In genomic region chr14:93041830-93042229, GRCh38 we compare ENCODE assay signal across 14 cellular contexts.
A peak's percentile ranks its signal among the peaks of the same experiment; 100 is the strongest.
DNase-seq lines count a peak whose midpoint lies in the region; ATAC-seq and TF ChIP-seq lines count a peak whose summit lies in the region.
"Had no signal": no experiment of that assay in that cellular context is flagged by ENCODE, and none has a peak within 500 bp of the region (broad histone marks: within the 10 kb centered on the region; RNA-seq: fewer than 3 reads in every experiment).

No MANE protein-coding gene starts in this region.

- ATAC-seq in PC-3 (no peak), GM18502 (IDR thresholded peaks at IDR 0.05; ENCODE audit: poor library complexity, unreplicated experiment) (no peak), GM18520 (IDR thresholded peaks at IDR 0.05; ENCODE audit: unreplicated experiment) (no peak), GM18511 (IDR thresholded peaks at IDR 0.05; ENCODE audit: unreplicated experiment) (no peak)
- ATAC-seq in effector memory CD8-positive, alpha-beta T cell (replicated peaks): no peak
- ATAC-seq in stimulated activated naive B cell treated with anti-CD40 and anti-IgM and Interleukin-4, amounts not matched to agents 10 μg/mL and 1 μg/mL and 100 μg/mL, for 72 hours (replicated peaks): no peak
- ATAC-seq: activated CD4-positive, CD25-positive, alpha-beta regulatory T cell treated with anti-CD3 and anti-CD28 coated beads, Interleukin-2, amount 50 U/mL, for 24 hours; psoas muscle had no signal

- CTCF ChIA-PET in CD8-positive, alpha-beta memory T cell (lab: Charles Lee): no interaction called here
- CTCF ChIA-PET in PC-3 (lab: Charles Lee): no interaction called here

- no peak overlapping the region for H3K4me3 Mint-ChIP-seq in CD8-positive, alpha-beta memory T cell
- no peak overlapping the region for H3K4me3 Mint-ChIP-seq in effector memory CD8-positive, alpha-beta T cell
- H3K4me3 Mint-ChIP-seq in stimulated activated naive B cell treated with anti-CD40 and anti-IgM and Interleukin-4, amounts not matched to agents 10 μg/mL and 1 μg/mL and 100 μg/mL, for 72 hours: no peak overlapping the region

- no peaks in the 10 kb centered on the region for H3K27me3 ChIP-seq in CD8-positive, alpha-beta memory T cell (ENCODE audit: insufficient read depth, low read length, poor library complexity, severe bottlenecking)
- H3K27me3 ChIP-seq in PC-3 (ENCODE audit: low read length): no peaks in the 10 kb centered on the region
- H3K27me3 ChIP-seq: brain microvascular endothelial cell had no signal

- no peak overlapping the region for H3K9ac ChIP-seq in PC-3 (ENCODE audit: low read length)

- H3K9me3 Mint-ChIP-seq in CD8-positive, alpha-beta memory T cell: no peaks in the 10 kb centered on the region
- H3K9me3 Mint-ChIP-seq in effector memory CD8-positive, alpha-beta T cell: no peaks in the 10 kb centered on the region
- no peaks in the 10 kb centered on the region for H3K9me3 Mint-ChIP-seq in stimulated activated naive B cell treated with anti-CD40 and anti-IgM and Interleukin-4, amounts not matched to agents 10 μg/mL and 1 μg/mL and 100 μg/mL, for 72 hours

- no peaks in the 10 kb centered on the region for H3K36me3 ChIP-seq in CD8-positive, alpha-beta memory T cell (ENCODE audit: insufficient read depth, low read length)
- H3K36me3 ChIP-seq in PC-3 (ENCODE audit: low read depth, low read length): no peaks in the 10 kb centered on the region
- H3K36me3 ChIP-seq: brain microvascular endothelial cell had no signal

- H3K9me3 ChIP-seq in CD8-positive, alpha-beta memory T cell (ENCODE audit: low read length): no peaks in the 10 kb centered on the region
- H3K9me3 ChIP-seq in PC-3 (ENCODE audit: low read length): no peaks in the 10 kb centered on the region
- H3K9me3 ChIP-seq: psoas muscle had no signal

- DNase-seq in CD8-positive, alpha-beta memory T cell: no peak
- DNase-seq in PC-3: no peak
- DNase-seq in effector memory CD8-positive, alpha-beta T cell: no peak
- no peak for DNase-seq in stimulated activated naive B cell treated with anti-CD40 and anti-IgM and Interleukin-4, amounts not matched to agents 10 μg/mL and 1 μg/mL and 100 μg/mL, for 72 hours
- DNase-seq: brain microvascular endothelial cell; KG1; NCI-H187 treated with DMSO at 0.1 percent for 48 hours; NK-92 treated with Interleukin-12 subunit alpha and Interleukin-12 subunit beta, amount 100 ng/mL, for 24 hours; psoas muscle; stimulated activated CD4-positive, alpha-beta T cell treated with anti-CD3 and anti-CD28 coated beads, Interleukin-2, amount 100 ng/mL, for 24 hours had no signal

- no peaks in the 10 kb centered on the region for H3K27me3 Mint-ChIP-seq in CD8-positive, alpha-beta memory T cell
- H3K27me3 Mint-ChIP-seq in effector memory CD8-positive, alpha-beta T cell: no peaks in the 10 kb centered on the region
- no peaks in the 10 kb centered on the region for H3K27me3 Mint-ChIP-seq in stimulated activated naive B cell treated with anti-CD40 and anti-IgM and Interleukin-4, amounts not matched to agents 10 μg/mL and 1 μg/mL and 100 μg/mL, for 72 hours

- intact Hi-C loops in PC-3 (cut with micrococcal nuclease): loop anchor here (5.0 kb wide), 1 partner anchor 80 kb away; no protein-coding TSS in a partner anchor

- peaks cover 48 to 78% (median 64%) of the 10 kb centered on the region in 3 donors for H3K4me1 Mint-ChIP-seq in CD8-positive, alpha-beta memory T cell
- H3K4me1 Mint-ChIP-seq in effector memory CD8-positive, alpha-beta T cell (ENCODE audit: low read depth in 2 of 2): peaks cover 45 to 57% of the 10 kb centered on the region in 2 donors
- peaks cover 63 to 81% of the 10 kb centered on the region in 2 donors for H3K4me1 Mint-ChIP-seq in stimulated activated naive B cell treated with anti-CD40 and anti-IgM and Interleukin-4, amounts not matched to agents 10 μg/mL and 1 μg/mL and 100 μg/mL, for 72 hours

- peaks cover 3% of the 10 kb centered on the region for H3F3A ChIP-seq in PC-3 (ENCODE audit: low read length, unreplicated experiment)

- no peak overlapping the region for H2AFZ ChIP-seq in PC-3 (ENCODE audit: low read length)

- H3K27ac Mint-ChIP-seq in CD8-positive, alpha-beta memory T cell: peak overlapping the region in 6 of 8 donors; percentile 29 to 79 (median 48)
- H3K27ac Mint-ChIP-seq in effector memory CD8-positive, alpha-beta T cell: peak overlapping the region; percentile 72 to 78
- peak overlapping the region; percentile 63 for H3K27ac Mint-ChIP-seq in stimulated activated naive B cell treated with anti-CD40 and anti-IgM and Interleukin-4, amounts not matched to agents 10 μg/mL and 1 μg/mL and 100 μg/mL, for 72 hours

- no peak for TF ChIP-seq CTCF in PC-3 (conservative IDR thresholded peaks at IDR 0.05; ENCODE audit: low read depth, low read length)

- no peak overlapping the region for H3K4me3 ChIP-seq in CD8-positive, alpha-beta memory T cell (ENCODE audit: low read length)
- H3K4me3 ChIP-seq in PC-3 (ENCODE audit: low read length): no peak overlapping the region
- H3K4me3 ChIP-seq: psoas muscle had no signal

- H4K20me1 ChIP-seq in PC-3 (ENCODE audit: low read length): no peaks in the 10 kb centered on the region

- peaks cover 49% of the 10 kb centered on the region for H3K79me2 ChIP-seq in PC-3 (ENCODE audit: low read length)

- H3K9me2 ChIP-seq in PC-3 (replicated peaks; ENCODE audit: low read length): no peaks in the 10 kb centered on the region

- POLR2A ChIA-PET in CD8-positive, alpha-beta memory T cell (lab: Charles Lee): no interaction called here
- POLR2A ChIA-PET in PC-3 (lab: Charles Lee; ENCODE audit: unreplicated experiment): no interaction called here

- H3K27ac ChIP-seq in CD8-positive, alpha-beta memory T cell (ENCODE audit: low read depth, low read length): no peak overlapping the region
- peak overlapping the region; percentile 100; the same call in 1 of the 2 replicates for H3K27ac ChIP-seq in PC-3 (ENCODE audit: low read length)
- H3K27ac ChIP-seq: brain microvascular endothelial cell, psoas muscle had no signal

- peaks cover 5% of the 10 kb centered on the region for H3K4me1 ChIP-seq in CD8-positive, alpha-beta memory T cell (ENCODE audit: insufficient read depth, low read length)
- H3K4me1 ChIP-seq in PC-3 (ENCODE audit: insufficient read depth, low read length): peaks cover 71% of the 10 kb centered on the region

- H3K36me3 Mint-ChIP-seq in CD8-positive, alpha-beta memory T cell: no peaks in the 10 kb centered on the region
- no peaks in the 10 kb centered on the region for H3K36me3 Mint-ChIP-seq in effector memory CD8-positive, alpha-beta T cell (ENCODE audit: insufficient read depth)
- peaks cover 5 to 22% of the 10 kb centered on the region in 2 donors for H3K36me3 Mint-ChIP-seq in stimulated activated naive B cell treated with anti-CD40 and anti-IgM and Interleukin-4, amounts not matched to agents 10 μg/mL and 1 μg/mL and 100 μg/mL, for 72 hours

- H3K4me2 ChIP-seq in PC-3 (ENCODE audit: low read length): no peak overlapping the region

- BruUV-seq in PC-3 (replicated peaks; lab: Mats Ljungman, UMichigan): no TSS peak
